Comparison of ENCODE assay signal across 1 cellular context in genomic region chr7:120950539-120951308, GRCh38.
TF ChIP-seq lines count a peak whose summit lies in the region.

Gene ING3 (plus strand): TSS chr7:120950777. CDS start chr7:120950897, 120 bp downstream.

TF ChIP-seq in K562, 482 proteins besides CTCF, POLR2A, EP300 and RAD21 (continued from another document and continues in another):
- TF ChIP-seq CHD7 (IDR thresholded peaks at IDR 0.05; ENCODE audit: low read depth, low read length) (no peak), ZNF639 (CRISPR knock-in tag; conservative IDR thresholded peaks at IDR 0.05 in 1 of 2, IDR thresholded peaks at IDR 0.05 in 1 of 2) (peak in 1 of 2 experiments; percentile 94; a peak in 2 of 4 replicates), E2F1 (CRISPR knock-in tag; IDR thresholded peaks at IDR 0.05) (peak; percentile 96), TEAD4 (IDR thresholded peaks at IDR 0.05; ENCODE audit: low read length) (peak; percentile 59), TEAD4 (CRISPR knock-in tag; IDR thresholded peaks at IDR 0.05; ENCODE audit: borderline replicate concordance) (no peak), SRSF3 (IDR thresholded peaks at IDR 0.05; ENCODE audit: insufficient read depth, low read length) (0 out of 2 replicates have a peak, but pooled peaks have one; percentile 58), RHOXF2B (CRISPR knock-in tag; conservative IDR thresholded peaks at IDR 0.05) (0 out of 2 replicates have a peak, but pooled peaks have one; percentile 54), USF1 (CRISPR knock-in tag; IDR thresholded peaks at IDR 0.05) (peak; percentile 66), NFIC (IDR thresholded peaks at IDR 0.05) (no peak), HCFC1 (IDR thresholded peaks at IDR 0.05; ENCODE audit: low read depth, low read length) (peak; percentile 97), ZNF696 (CRISPR knock-in tag; conservative IDR thresholded peaks at IDR 0.05) (no peak), PHF21A (IDR thresholded peaks at IDR 0.05; ENCODE audit: borderline replicate concordance, low read depth) (peak; percentile 83; the same call in 1 of the 2 replicates), ZNF134 (CRISPR knock-in tag; conservative IDR thresholded peaks at IDR 0.05) (no peak), GATAD2B (IDR thresholded peaks at IDR 0.05; ENCODE audit: borderline replicate concordance) (no peak), NRF1 (conservative IDR thresholded peaks at IDR 0.05 in 1 of 2, IDR thresholded peaks at IDR 0.05 in 1 of 2) (peak; percentile 91 to 93), UBTF (IDR thresholded peaks at IDR 0.05; ENCODE audit: borderline replicate concordance in 1 of 2, low read depth in 2 of 2, low read length in 2 of 2) (peak in 1 of 2 experiments; percentile 64; a peak in 1 of 4 replicates), MEF2D (tag; conservative IDR thresholded peaks at IDR 0.05; ENCODE audit: low read depth) (0 out of 2 replicates have a peak, but pooled peaks have one; percentile 11), CHD2 (IDR thresholded peaks at IDR 0.05; ENCODE audit: low read depth, low read length) (peak; percentile 88), FOXJ2 (tag; IDR thresholded peaks at IDR 0.05) (peak; percentile 97), NR4A1 (CRISPR knock-in tag; IDR thresholded peaks at IDR 0.05) (no peak), NR4A1 (tag; IDR thresholded peaks at IDR 0.05) (no peak), EP400 (IDR thresholded peaks at IDR 0.05) (peak; percentile 98), CEBPG (CRISPR knock-in tag; IDR thresholded peaks at IDR 0.05) (peak; percentile 58; the same call in 1 of the 2 replicates), CEBPG (tag; conservative IDR thresholded peaks at IDR 0.05 in 1 of 2, IDR thresholded peaks at IDR 0.05 in 1 of 2) (peak; percentile 76 to 82; a peak in 3 of 4 replicates), ZNF354B (CRISPR knock-in tag; IDR thresholded peaks at IDR 0.05) (no peak), ZNF79 (CRISPR knock-in tag; IDR thresholded peaks at IDR 0.05; ENCODE audit: low read depth) (0 out of 2 replicates have a peak, but pooled peaks have one; percentile 8), THRB (CRISPR knock-in tag; conservative IDR thresholded peaks at IDR 0.05) (peak; percentile 3; the same call in 1 of the 2 replicates), MEIS2 (IDR thresholded peaks at IDR 0.05; ENCODE audit: partially characterized antibody) (peak; percentile 100), MAFK (IDR thresholded peaks at IDR 0.05; ENCODE audit: low read length) (peak; percentile 4), ARNT (IDR thresholded peaks at IDR 0.05) (no peak), ZNF143 (CRISPR knock-in tag; IDR thresholded peaks at IDR 0.05) (peak; percentile 96), MCM2 (IDR thresholded peaks at IDR 0.05; ENCODE audit: low read depth) (no peak), ZBTB9 (CRISPR knock-in tag; IDR thresholded peaks at IDR 0.05) (0 out of 2 replicates have a peak, but pooled peaks have one; percentile 74), NELFE (IDR thresholded peaks at IDR 0.05; ENCODE audit: insufficient read depth, insufficient read length) (no peak), HSF4 (CRISPR knock-in tag; IDR thresholded peaks at IDR 0.05; ENCODE audit: borderline replicate concordance) (no peak), KLF6 (CRISPR knock-in tag; IDR thresholded peaks at IDR 0.05; ENCODE audit: borderline replicate concordance) (no peak), ZNF431 (CRISPR knock-in tag; IDR thresholded peaks at IDR 0.05) (peak; percentile 58; the same call in 1 of the 2 replicates), PTRF (tag; IDR thresholded peaks at IDR 0.05) (no peak), ZNF224 (CRISPR knock-in tag; IDR thresholded peaks at IDR 0.05) (no peak), CAMTA2 (CRISPR knock-in tag; conservative IDR thresholded peaks at IDR 0.05) (no peak), NR2C1 (IDR thresholded peaks at IDR 0.05) (no peak), NR2C1 (tag; IDR thresholded peaks at IDR 0.05) (peak; percentile 72; the same call in 1 of the 2 replicates), ZSCAN32 (CRISPR knock-in tag; IDR thresholded peaks at IDR 0.05) (no peak), POU5F1 (IDR thresholded peaks at IDR 0.05; ENCODE audit: borderline replicate concordance, low read depth, low read length, partially characterized antibody) (peak; percentile 67), TCF3 (CRISPR knock-in tag; IDR thresholded peaks at IDR 0.05) (peak; percentile 53)
